Comparison of ENCODE assay signal across 23 cellular contexts in the genomic region with DNA sequence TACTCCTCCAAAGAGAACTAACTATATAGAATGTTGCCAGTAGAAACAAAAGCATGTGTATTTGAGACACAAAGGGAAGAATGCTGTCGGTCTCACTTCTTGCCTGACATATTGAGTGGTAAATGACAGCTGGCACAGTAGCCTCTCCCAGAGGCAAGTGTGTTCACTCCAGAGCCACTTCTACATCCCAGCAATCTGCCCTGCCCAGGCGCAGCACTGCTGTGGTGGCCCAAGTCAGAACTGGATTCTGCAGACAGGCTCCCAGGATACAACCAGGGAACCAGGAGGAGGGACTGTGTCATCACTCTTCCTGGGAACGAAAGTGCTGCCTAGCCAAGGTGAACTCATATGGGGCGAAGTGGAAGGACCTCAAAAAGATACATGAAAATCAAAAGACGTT.
DNase-seq lines count a peak whose midpoint lies in the region; ATAC-seq and TF ChIP-seq lines count a peak whose summit lies in the region.
"Had no signal": no experiment of that assay in that cellular context is flagged by ENCODE, and none has a peak within 500 bp of the region (broad histone marks: within the 10 kb centered on the region; RNA-seq: fewer than 3 reads in every experiment).

No MANE protein-coding gene starts in this region.

- H3K4me3 ChIP-seq in GM23338: no peak overlapping the region
- H3K4me3 ChIP-seq in endodermal cell (ENCODE audit: low read length): no peak overlapping the region
- no peak overlapping the region for H3K4me3 ChIP-seq in trophoblast cell (ENCODE audit: low read depth, low read length)
- H3K4me3 ChIP-seq: esophagus squamous epithelium, gastrocnemius medialis, upper lobe of right lung had no signal

- no peaks in the 10 kb centered on the region for H3K9me2 ChIP-seq in GM23338 (ENCODE audit: insufficient read depth)

- H3K4me3 Mint-ChIP-seq in GM23338: no peak overlapping the region
- H3K4me3 Mint-ChIP-seq in endodermal cell: no peak overlapping the region
- H3K4me3 Mint-ChIP-seq in stimulated activated naive B cell treated with anti-CD40 and anti-IgM and Interleukin-4, amounts not matched to agents 10 μg/mL and 1 μg/mL and 100 μg/mL, for 72 hours: no peak overlapping the region
- H3K4me3 Mint-ChIP-seq in osteocyte (ENCODE audit: unreplicated experiment): no peak overlapping the region
- H3K4me3 Mint-ChIP-seq: activated naive CD4-positive, alpha-beta T cell treated with anti-CD3 and anti-CD28 coated beads, Interleukin-2, amount 50 U/mL, for 24 hours; effector memory CD8-positive, alpha-beta T cell; stimulated activated naive CD8-positive, alpha-beta T cell treated with anti-CD3 and anti-CD28 coated beads, Interleukin-15, amount 100 ng/mL, for 72 hours; T-cell had no signal

- no peak overlapping the region for H3K23ac ChIP-seq in trophoblast cell (ENCODE audit: low read length)

- no peaks in the 10 kb centered on the region for H3K36me3 ChIP-seq in GM23338 (ENCODE audit: insufficient read depth)
- no peaks in the 10 kb centered on the region for H3K36me3 ChIP-seq in endodermal cell (ENCODE audit: control insufficient read depth, insufficient read depth, low read length)
- H3K36me3 ChIP-seq in trophoblast cell (ENCODE audit: control insufficient read depth in 1 of 2, insufficient read depth in 2 of 2, low read length in 2 of 2): no peaks in the 10 kb centered on the region
- H3K36me3 ChIP-seq: esophagus squamous epithelium, gastrocnemius medialis, upper lobe of right lung had no signal

- no peak overlapping the region for H3K4ac ChIP-seq in trophoblast cell (ENCODE audit: low read depth, low read length)

- no peaks in the 10 kb centered on the region for H3K9me3 Mint-ChIP-seq in GM23338
- no peaks in the 10 kb centered on the region for H3K9me3 Mint-ChIP-seq in endodermal cell
- no peaks in the 10 kb centered on the region for H3K9me3 Mint-ChIP-seq in stimulated activated naive B cell treated with anti-CD40 and anti-IgM and Interleukin-4, amounts not matched to agents 10 μg/mL and 1 μg/mL and 100 μg/mL, for 72 hours
- H3K9me3 Mint-ChIP-seq in osteocyte (ENCODE audit: unreplicated experiment): no peaks in the 10 kb centered on the region
- H3K9me3 Mint-ChIP-seq: activated naive CD4-positive, alpha-beta T cell treated with anti-CD3 and anti-CD28 coated beads, Interleukin-2, amount 50 U/mL, for 24 hours; effector memory CD8-positive, alpha-beta T cell; stimulated activated naive CD8-positive, alpha-beta T cell treated with anti-CD3 and anti-CD28 coated beads, Interleukin-15, amount 100 ng/mL, for 72 hours; T-cell had no signal

- peak overlapping the region; percentile 53 for H2BK5ac ChIP-seq in trophoblast cell (ENCODE audit: low read depth, low read length, poor library complexity)

- no peak overlapping the region for H2AFZ ChIP-seq in GM23338
- no peak overlapping the region for H2AFZ ChIP-seq in trophoblast cell (ENCODE audit: insufficient read depth, low read length, poor library complexity)

- H3K27me3 ChIP-seq in GM23338 (ENCODE audit: insufficient read depth) (no peaks in the 10 kb centered on the region), endodermal cell (ENCODE audit: control insufficient read depth, insufficient read depth, low read length, poor library complexity, severe bottlenecking) (no peaks in the 10 kb centered on the region), trophoblast cell (ENCODE audit: insufficient read depth, low read length) (no peaks in the 10 kb centered on the region)
- H3K27me3 ChIP-seq: esophagus squamous epithelium, gastrocnemius medialis, upper lobe of right lung had no signal

- no peak overlapping the region for H4K8ac ChIP-seq in trophoblast cell (ENCODE audit: low read depth, low read length)

- H3K79me1 ChIP-seq in trophoblast cell (ENCODE audit: low read length): peaks cover 27% of the 10 kb centered on the region

- H3K4me2 ChIP-seq in GM23338 (no peak overlapping the region), trophoblast cell (ENCODE audit: low read length) (no peak overlapping the region)

- H2BK12ac ChIP-seq in trophoblast cell (ENCODE audit: low read length): peak overlapping the region; percentile 89

- H3K27ac ChIP-seq in GM23338 (ENCODE audit: low read depth) (no peak overlapping the region), endodermal cell (ENCODE audit: low read depth, low read length) (no peak overlapping the region), trophoblast cell (ENCODE audit: low read depth, low read length) (no peak overlapping the region)
- H3K27ac ChIP-seq: esophagus squamous epithelium, gastrocnemius medialis, upper lobe of right lung had no signal

- H3K9me3 ChIP-seq in endodermal cell (ENCODE audit: control insufficient read depth, low read length): no peaks in the 10 kb centered on the region
- no peaks in the 10 kb centered on the region for H3K9me3 ChIP-seq in trophoblast cell (ENCODE audit: insufficient read depth, low read depth, low read length)
- H3K9me3 ChIP-seq: esophagus squamous epithelium, gastrocnemius medialis, upper lobe of right lung had no signal

- no peaks in the 10 kb centered on the region for H4K20me1 ChIP-seq in GM23338 (replicated peaks; ENCODE audit: insufficient read depth)

- DNase-seq in GM23338 (ENCODE audit: low spot score) (no peak), NCI-H2171 treated with DMSO at 0.1 percent for 48 hours (lab: John Stamatoyannopoulos, UW) (peak; percentile 48), endodermal cell (peak; percentile 40), trophoblast cell (no peak), NCI-H128 (lab: John Stamatoyannopoulos, UW; ENCODE audit: unreplicated experiment) (no peak), osteocyte (ENCODE audit: extremely low spot score, unreplicated experiment) (no peak)
- DNase-seq in stimulated activated naive B cell treated with anti-CD40 and anti-IgM and Interleukin-4, amounts not matched to agents 10 μg/mL and 1 μg/mL and 100 μg/mL, for 72 hours: no peak
- DNase-seq: activated T-cell treated with anti-CD3 and anti-CD28 coated beads, Interleukin-2, amount 50 U/mL, for 48 hours; C1 segment of cervical spinal cord; DMS153; effector memory CD8-positive, alpha-beta T cell; esophagus squamous epithelium; gastrocnemius medialis; NCI-H1417; NCI-H748 treated with DMSO at 0.1 percent for 48 hours; nucleus accumbens; PC-3; SHP77 treated with DMSO at 0.1 percent for 48 hours; stimulated activated CD4-positive, alpha-beta T cell treated with anti-CD3 and anti-CD28 coated beads, Interleukin-4, amount 100 ng/mL, for 4 hours; stimulated activated naive CD8-positive, alpha-beta T cell treated with anti-CD3 and anti-CD28 coated beads, Interleukin-15, amount 100 ng/mL, for 72 hours; T-cell; upper lobe of right lung had no signal

- no peaks in the 10 kb centered on the region for H3K79me2 ChIP-seq in GM23338 (replicated peaks; ENCODE audit: insufficient read depth)
- H3K79me2 ChIP-seq in trophoblast cell (ENCODE audit: control insufficient read depth, insufficient read depth, low read length, poor library complexity): no peaks in the 10 kb centered on the region

- peak overlapping the region; percentile 29 for H2BK120ac ChIP-seq in trophoblast cell (ENCODE audit: insufficient read depth, low read length, poor library complexity)

- H3K36me3 Mint-ChIP-seq in GM23338 (ENCODE audit: low read depth) (no peaks in the 10 kb centered on the region), endodermal cell (ENCODE audit: low read depth) (no peaks in the 10 kb centered on the region), osteocyte (ENCODE audit: unreplicated experiment) (no peaks in the 10 kb centered on the region)
- no peaks in the 10 kb centered on the region for H3K36me3 Mint-ChIP-seq in stimulated activated naive B cell treated with anti-CD40 and anti-IgM and Interleukin-4, amounts not matched to agents 10 μg/mL and 1 μg/mL and 100 μg/mL, for 72 hours
- H3K36me3 Mint-ChIP-seq: activated naive CD4-positive, alpha-beta T cell treated with anti-CD3 and anti-CD28 coated beads, Interleukin-2, amount 50 U/mL, for 24 hours; T-cell had no signal

- H3K18ac ChIP-seq in trophoblast cell (ENCODE audit: low read length): no peak overlapping the region

- ATAC-seq in GM23338: peak; percentile 33; the same call in 2 of the 3 replicates
- no peak for ATAC-seq in stimulated activated naive B cell treated with anti-CD40 and anti-IgM and Interleukin-4, amounts not matched to agents 10 μg/mL and 1 μg/mL and 100 μg/mL, for 72 hours (replicated peaks)
- ATAC-seq: effector memory CD8-positive, alpha-beta T cell; gastrocnemius medialis; PC-3; stimulated activated naive CD8-positive, alpha-beta T cell treated with anti-CD3 and anti-CD28 coated beads, Interleukin-15, amount 100 ng/mL, for 72 hours; T-cell; upper lobe of right lung had no signal

- no peak overlapping the region for H4K12ac ChIP-seq in trophoblast cell (ENCODE audit: low read depth, low read length)

- H3F3A ChIP-seq in GM23338 (replicated peaks; ENCODE audit: low read depth): no peaks in the 10 kb centered on the region

- peak overlapping the region; percentile 80 for H2AK5ac ChIP-seq in trophoblast cell (ENCODE audit: low read length)

- H3K27ac Mint-ChIP-seq in GM23338 (no peak overlapping the region), endodermal cell (no peak overlapping the region), osteocyte (ENCODE audit: unreplicated experiment) (no peak overlapping the region)
- no peak overlapping the region for H3K27ac Mint-ChIP-seq in stimulated activated naive B cell treated with anti-CD40 and anti-IgM and Interleukin-4, amounts not matched to agents 10 μg/mL and 1 μg/mL and 100 μg/mL, for 72 hours
- H3K27ac Mint-ChIP-seq: activated naive CD4-positive, alpha-beta T cell treated with anti-CD3 and anti-CD28 coated beads, Interleukin-2, amount 50 U/mL, for 24 hours; effector memory CD8-positive, alpha-beta T cell; stimulated activated naive CD8-positive, alpha-beta T cell treated with anti-CD3 and anti-CD28 coated beads, Interleukin-15, amount 100 ng/mL, for 72 hours; T-cell had no signal

- 82 to 87% methylated on average over 4 to 5 of the region's 5 CpGs for WGBS in endodermal cell (ENCODE audit: insufficient coverage in 1 of 2, insufficient read length in 1 of 2), 2 experiments
- no CpG with 5 or more reads among the region's 5 CpGs for WGBS in trophoblast cell (ENCODE audit: extremely low coverage, insufficient coverage, insufficient read length)

- H3K14ac ChIP-seq in trophoblast cell (ENCODE audit: low read length): peak overlapping the region; percentile 26

- peak overlapping the region; percentile 45 for H4K91ac ChIP-seq in trophoblast cell (ENCODE audit: low read depth, low read length)

- H3K27me3 Mint-ChIP-seq in GM23338 (ENCODE audit: insufficient read depth, low read depth, poor library complexity) (peaks cover 8% of the 10 kb centered on the region), endodermal cell (ENCODE audit: insufficient read depth) (peaks cover 37% of the 10 kb centered on the region), osteocyte (ENCODE audit: unreplicated experiment) (peaks cover 2% of the 10 kb centered on the region)
- H3K27me3 Mint-ChIP-seq in stimulated activated naive B cell treated with anti-CD40 and anti-IgM and Interleukin-4, amounts not matched to agents 10 μg/mL and 1 μg/mL and 100 μg/mL, for 72 hours: peaks cover 11 to 15% of the 10 kb centered on the region in 2 donors

- H3K9ac ChIP-seq in endodermal cell (ENCODE audit: extremely low read depth, low read length, poor library complexity, severe bottlenecking) (no peak overlapping the region), trophoblast cell (ENCODE audit: low read length) (no peak overlapping the region)

- TF ChIP-seq CTCF in GM23338 (conservative IDR thresholded peaks at IDR 0.05; ENCODE audit: low read depth in 2 of 2) (no peak), endodermal cell (conservative IDR thresholded peaks at IDR 0.05) (no peak), osteocyte (IDR thresholded peaks at IDR 0.05) (no peak)

- peaks cover 23% of the 10 kb centered on the region for H3K4me1 Mint-ChIP-seq in GM23338
- no peaks in the 10 kb centered on the region for H3K4me1 Mint-ChIP-seq in endodermal cell
- peaks cover 7 to 9% of the 10 kb centered on the region in 2 donors for H3K4me1 Mint-ChIP-seq in stimulated activated naive B cell treated with anti-CD40 and anti-IgM and Interleukin-4, amounts not matched to agents 10 μg/mL and 1 μg/mL and 100 μg/mL, for 72 hours
- H3K4me1 Mint-ChIP-seq in osteocyte (ENCODE audit: unreplicated experiment): peaks cover 32% of the 10 kb centered on the region
- H3K4me1 Mint-ChIP-seq: activated naive CD4-positive, alpha-beta T cell treated with anti-CD3 and anti-CD28 coated beads, Interleukin-2, amount 50 U/mL, for 24 hours; stimulated activated naive CD8-positive, alpha-beta T cell treated with anti-CD3 and anti-CD28 coated beads, Interleukin-15, amount 100 ng/mL, for 72 hours; T-cell had no signal

- H3K4me1 ChIP-seq in GM23338 (ENCODE audit: insufficient read depth): peaks cover 10% of the 10 kb centered on the region; the same call in 1 of the 2 replicates
- no peaks in the 10 kb centered on the region for H3K4me1 ChIP-seq in endodermal cell (ENCODE audit: control insufficient read depth, insufficient read depth, low read length)
- peaks cover 26 to 34% of the 10 kb centered on the region in 2 experiments for H3K4me1 ChIP-seq in trophoblast cell (ENCODE audit: control insufficient read depth in 1 of 2, insufficient read depth in 2 of 2, low read length in 2 of 2)

Comparison
In these comparisons a context has a peak if more than half of its experiments do, and no peak if none do; other contexts are left out.
1. DNase-seq: peak in NCI-H2171 treated with DMSO at 0.1 percent for 48 hours (single experiment) and endodermal cell (single experiment); none in GM23338 (single experiment), trophoblast cell (0 of 2), stimulated activated naive B cell treated with anti-CD40 and anti-IgM and Interleukin-4, amounts not matched to agents 10 μg/mL and 1 μg/mL and 100 μg/mL, for 72 hours (single experiment), NCI-H128 (single experiment) and osteocyte (single experiment).